Comparison of ENCODE assay signal across 9 cellular contexts in the genomic region with DNA sequence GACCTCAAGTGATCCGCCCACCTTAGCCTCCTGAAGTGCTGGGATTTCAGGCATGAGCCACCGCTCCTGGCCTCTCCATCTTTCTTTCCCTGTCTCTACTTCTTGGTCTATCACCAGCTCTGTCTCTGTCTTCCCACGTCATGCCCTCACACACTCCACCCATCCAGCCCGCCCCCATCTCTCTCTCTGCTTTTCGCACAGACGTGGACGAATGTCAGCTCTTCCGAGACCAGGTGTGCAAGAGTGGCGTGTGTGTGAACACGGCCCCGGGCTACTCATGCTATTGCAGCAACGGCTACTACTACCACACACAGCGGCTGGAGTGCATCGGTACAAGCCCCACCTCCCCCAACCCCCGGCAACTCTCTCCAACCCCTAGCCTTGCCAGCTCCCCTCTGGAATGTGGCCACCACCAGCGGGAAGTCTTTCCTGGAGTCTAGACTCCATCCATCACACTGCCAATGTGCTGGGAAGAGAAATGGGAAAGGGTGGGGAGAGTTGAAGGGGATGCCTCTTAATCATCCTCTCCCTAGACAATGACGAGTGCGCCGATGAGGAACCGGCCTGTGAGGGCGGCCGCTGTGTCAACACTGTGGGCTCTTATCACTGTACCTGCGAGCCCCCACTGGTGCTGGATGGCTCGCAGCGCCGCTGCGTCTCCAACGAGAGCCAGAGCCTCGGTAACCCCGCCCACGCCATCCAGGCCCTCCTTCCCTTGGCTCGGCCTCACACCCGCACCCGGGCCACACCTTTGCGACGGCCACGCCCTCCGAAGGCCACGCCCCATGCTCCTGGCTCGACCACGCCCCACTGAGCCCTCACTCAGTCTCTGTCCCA. TPM values are rescaled to one million over a fixed set of nuclear protein-coding genes. Genes with fewer than 3 reads are reported as not detected.
DNase-seq lines count a peak whose midpoint lies in the region; ATAC-seq lines count a peak whose summit lies in the region.
"Had no signal": no experiment of that assay in that cellular context is flagged by ENCODE, and none has a peak within 500 bp of the region (broad histone marks: within the 10 kb centered on the region; RNA-seq: fewer than 3 reads in every experiment).

No MANE protein-coding gene starts in this region.

- H3K9me3 Mint-ChIP-seq in activated CD4-positive, alpha-beta T cell treated with anti-CD3 and anti-CD28 coated beads, Interleukin-2, amount 10 ng/mL, durations not matched to agents 24 days and 14 days, result no peaks in the 10 kb centered on the region

- no peak for DNase-seq in activated CD4-positive, alpha-beta T cell treated with anti-CD3 and anti-CD28 coated beads, Interleukin-2, amount 10 ng/mL, durations not matched to agents 24 days and 14 days
- DNase-seq in activated CD4-positive, alpha-beta T cell treated with anti-CD3 and anti-CD28 coated beads for 4 hours, result no peak
- DNase-seq in NCI-H774 (lab: John Stamatoyannopoulos, UW), result peak; percentile 54
- peak; percentile 69 for DNase-seq in sciatic nerve (ENCODE audit: low spot score)
- no peak for DNase-seq in NCI-H1105 (lab: John Stamatoyannopoulos, UW)
- DNase-seq in putamen (ENCODE audit: low spot score), result no peak
- DNase-seq: dermis blood vessel endothelial cell had no signal

- H3K4me3 Mint-ChIP-seq in activated CD4-positive, alpha-beta T cell treated with anti-CD3 and anti-CD28 coated beads, Interleukin-2, amount 10 ng/mL, durations not matched to agents 24 days and 14 days, result no peak overlapping the region

- peak overlapping the region; percentile 60 for H3K27ac Mint-ChIP-seq in activated CD4-positive, alpha-beta T cell treated with anti-CD3 and anti-CD28 coated beads, Interleukin-2, amount 10 ng/mL, durations not matched to agents 24 days and 14 days

- peaks cover 57% of the 10 kb centered on the region for H3K36me3 Mint-ChIP-seq in activated CD4-positive, alpha-beta T cell treated with anti-CD3 and anti-CD28 coated beads, Interleukin-2, amount 10 ng/mL, durations not matched to agents 24 days and 14 days (ENCODE audit: low read depth)

- intact Hi-C loops in activated CD4-positive, alpha-beta T cell treated with anti-CD3 and anti-CD28 coated beads, Interleukin-2, amount 10 ng/mL, durations not matched to agents 24 days and 14 days (cut with micrococcal nuclease), result no loop called here
- intact Hi-C loops in sciatic nerve (cut with DNase I), result no loop called here

- H3K27me3 Mint-ChIP-seq in activated CD4-positive, alpha-beta T cell treated with anti-CD3 and anti-CD28 coated beads, Interleukin-2, amount 10 ng/mL, durations not matched to agents 24 days and 14 days, result no peaks in the 10 kb centered on the region

- ATAC-seq in esophagus mucosa, result peak; percentile 54
- ATAC-seq in sciatic nerve, result peak; percentile 27
- ATAC-seq in GM19351 (IDR thresholded peaks at IDR 0.05; ENCODE audit: unreplicated experiment), result no peak

- H3K4me1 Mint-ChIP-seq in activated CD4-positive, alpha-beta T cell treated with anti-CD3 and anti-CD28 coated beads, Interleukin-2, amount 10 ng/mL, durations not matched to agents 24 days and 14 days, result peaks cover 30% of the 10 kb centered on the region

RNA-seq across cellular contexts. Expression of gene LTBP4, which starts 22.5 kb away (rescaled TPM):
- 123 and 126 TPM in 2 replicates for total RNA-seq in activated CD4-positive, alpha-beta T cell treated with anti-CD3 and anti-CD28 coated beads, Interleukin-2, amount 10 ng/mL, durations not matched to agents 24 days and 14 days
- total RNA-seq in esophagus mucosa (68.1 TPM), sciatic nerve (1,227 TPM)

RNA-seq across cellular contexts. Expression of gene SHKBP1, which starts 46.9 kb away (rescaled TPM):
- 111 and 113 TPM in 2 replicates for total RNA-seq in activated CD4-positive, alpha-beta T cell treated with anti-CD3 and anti-CD28 coated beads, Interleukin-2, amount 10 ng/mL, durations not matched to agents 24 days and 14 days
- total RNA-seq in esophagus mucosa (42.8 TPM), sciatic nerve (58.7 TPM)

Comparison
In these comparisons a context has a peak if more than half of its experiments do, and no peak if none do; other contexts are left out.
1. DNase-seq: peak in NCI-H774 (single experiment) and sciatic nerve (single experiment); none in activated CD4-positive, alpha-beta T cell treated with anti-CD3 and anti-CD28 coated beads, Interleukin-2, amount 10 ng/mL, durations not matched to agents 24 days and 14 days (single experiment), activated CD4-positive, alpha-beta T cell treated with anti-CD3 and anti-CD28 coated beads for 4 hours (0 of 2), NCI-H1105 (single experiment) and putamen (single experiment).